In the genomic region with DNA sequence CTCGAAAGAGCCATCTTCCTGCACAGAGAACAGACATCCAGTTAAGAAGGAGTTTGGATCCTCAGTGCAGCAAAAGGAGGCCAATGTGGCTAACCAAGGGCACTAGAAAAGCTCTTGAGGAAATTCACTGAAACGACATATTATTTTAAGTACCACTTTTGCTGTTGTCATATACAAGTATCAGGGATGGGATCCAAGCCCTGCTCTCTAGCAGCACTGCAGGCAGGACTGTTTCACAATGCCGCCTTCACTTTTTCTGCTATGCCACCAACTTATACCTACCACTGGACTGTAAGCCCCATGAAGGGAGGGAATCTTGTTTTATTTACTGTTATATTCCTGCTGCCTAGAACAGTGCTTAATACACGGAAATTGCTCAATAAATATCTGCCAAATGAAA, we compare ENCODE assay signal across 38 cellular contexts.
"Had no signal": no experiment of that assay in that cellular context is flagged by ENCODE, and none has a peak within 500 bp of the region (broad histone marks: within the 10 kb centered on the region; RNA-seq: fewer than 3 reads in every experiment).

No MANE protein-coding gene starts in this region.

- ATAC-seq: activated naive CD4-positive, alpha-beta T cell treated with anti-CD3 and anti-CD28 coated beads, Interleukin-2, amount 50 U/mL, for 72 hours; activated naive CD8-positive, alpha-beta T cell treated with anti-CD3 and anti-CD28 coated beads, Interleukin-2, amount 50 U/mL, for 24 hours; activated T-cell treated with anti-CD3 and anti-CD28 coated beads, Interleukin-2, amount 50 U/mL, for 4 hours; activated T-cell treated with anti-CD3 and anti-CD28 coated beads, Interleukin-2, amount 50 U/mL, for 72 hours; activated T-helper 17 cell treated with anti-CD3 and anti-CD28 coated beads, Interleukin-2, amount 50 U/mL, for 72 hours; body of pancreas had no signal

- H3K27me3 Mint-ChIP-seq: activated naive CD4-positive, alpha-beta T cell treated with anti-CD3 and anti-CD28 coated beads, Interleukin-2, amount 10 ng/mL, durations not matched to agents 7 days and 5 days; activated naive CD4-positive, alpha-beta T cell treated with anti-CD3 and anti-CD28 coated beads, Interleukin-2, amount 50 U/mL, for 24 hours; activated naive CD8-positive, alpha-beta T cell; activated naive CD8-positive, alpha-beta T cell treated with anti-CD3 and anti-CD28 coated beads for 36 hours; activated naive CD8-positive, alpha-beta T cell treated with anti-CD3 and anti-CD28 coated beads, Interleukin-2, amount 10 ng/mL, durations not matched to agents 7 days and 5 days; activated naive CD8-positive, alpha-beta T cell treated with anti-CD3 and anti-CD28 coated beads, Interleukin-2, amount 50 U/mL, for 24 hours; activated T-cell treated with anti-CD3 and anti-CD28 coated beads, Interleukin-2, amount 50 U/mL, for 24 hours; activated T-helper 17 cell treated with anti-CD3 and anti-CD28 coated beads, Interleukin-2, amount 50 U/mL, for 72 hours; central memory CD8-positive, alpha-beta T cell had no signal

- H3K9me3 Mint-ChIP-seq: activated naive CD4-positive, alpha-beta T cell treated with anti-CD3 and anti-CD28 coated beads for 36 hours; activated naive CD4-positive, alpha-beta T cell treated with anti-CD3 and anti-CD28 coated beads, Interleukin-2, amount 10 ng/mL, durations not matched to agents 7 days and 5 days; activated naive CD4-positive, alpha-beta T cell treated with anti-CD3 and anti-CD28 coated beads, Interleukin-2, amount 50 U/mL, for 24 hours; activated naive CD4-positive, alpha-beta T cell treated with anti-CD3 and anti-CD28 coated beads, Interleukin-2, amount 50 U/mL, for 72 hours; activated naive CD8-positive, alpha-beta T cell treated with anti-CD3 and anti-CD28 coated beads, Interleukin-2, amount 10 ng/mL, durations not matched to agents 7 days and 5 days; activated naive CD8-positive, alpha-beta T cell treated with anti-CD3 and anti-CD28 coated beads, Interleukin-2, amount 50 U/mL, for 24 hours; activated T-cell treated with anti-CD3 and anti-CD28 coated beads, Interleukin-2, amount 50 U/mL, for 24 hours; activated T-cell treated with anti-CD3 and anti-CD28 coated beads, Interleukin-2, amount 50 U/mL, for 4 hours; activated T-helper 1 cell treated with anti-CD3 and anti-CD28 coated beads, Interleukin-12 subunit alpha, Interleukin-12 subunit beta, Interleukin-2, Interleukin-4 antibody, amounts not matched to agents 30 ng/mL and 10 ng/mL and 1 ng/mL, durations not matched to agents 14 hours and 24 hours and 36 hours; activated T-helper 17 cell treated with anti-CD3 and anti-CD28 coated beads, Interleukin-2, amount 50 U/mL, for 72 hours; activated T-helper 2 cell treated with anti-CD3 and anti-CD28 coated beads, Interferon-gamma antibody, Interleukin-2, Interleukin-4, amounts not matched to agents 10 μg/mL and 5 μg/mL and 100 μg/mL, durations not matched to agents 14 hours and 24 hours and 36 hours; central memory CD8-positive, alpha-beta T cell had no signal

- H3K4me1 Mint-ChIP-seq: activated naive CD4-positive, alpha-beta T cell treated with anti-CD3 and anti-CD28 coated beads, Interleukin-2, amount 10 ng/mL, durations not matched to agents 7 days and 5 days; activated naive CD8-positive, alpha-beta T cell treated with anti-CD3 and anti-CD28 coated beads for 36 hours; activated naive CD8-positive, alpha-beta T cell treated with anti-CD3 and anti-CD28 coated beads, Interleukin-2, amount 50 U/mL, for 24 hours; activated T-helper 17 cell treated with anti-CD3 and anti-CD28 coated beads, Interleukin-2, amount 50 U/mL, for 72 hours had no signal

- H3K36me3 Mint-ChIP-seq: activated naive CD4-positive, alpha-beta T cell treated with anti-CD3 and anti-CD28 coated beads, Interleukin-2, amount 10 ng/mL, durations not matched to agents 7 days and 5 days; brain had no signal

- H3K9me3 ChIP-seq: adrenal gland, ascending aorta, body of pancreas, breast epithelium had no signal

- H3K27me3 ChIP-seq: adrenal gland, ascending aorta, body of pancreas, brain microvascular endothelial cell, breast epithelium, cardiac muscle cell had no signal

- DNase-seq: activated effector memory CD4-positive, alpha-beta T cell treated with anti-CD3 and anti-CD28 coated beads, Interleukin-2, amount 50 U/mL, for 16 hours; activated effector memory CD4-positive, alpha-beta T cell treated with Interleukin-2 at 50 U/mL for 16 hours; activated gamma-delta T cell; activated gamma-delta T cell treated with Interleukin-2 at 50 U/mL for 16 hours; activated naive CD4-positive, alpha-beta T cell; activated naive CD4-positive, alpha-beta T cell treated with anti-CD3 and anti-CD28 coated beads for 36 hours; activated naive CD4-positive, alpha-beta T cell treated with anti-CD3 and anti-CD28 coated beads, Interleukin-2, amount 10 ng/mL, durations not matched to agents 7 days and 5 days; activated naive CD4-positive, alpha-beta T cell treated with anti-CD3 and anti-CD28 coated beads, Interleukin-2, amount 50 U/mL, for 16 hours; activated naive CD4-positive, alpha-beta T cell treated with Interleukin-2 at 50 U/mL for 16 hours; activated naive CD8-positive, alpha-beta T cell treated with anti-CD3 and anti-CD28 coated beads for 36 hours; activated naive CD8-positive, alpha-beta T cell treated with anti-CD3 and anti-CD28 coated beads, Interleukin-2, amount 10 ng/mL, durations not matched to agents 7 days and 5 days; activated naive CD8-positive, alpha-beta T cell treated with anti-CD3 and anti-CD28 coated beads, Interleukin-2, amount 50 U/mL, for 24 hours; activated T-cell treated with anti-CD3 and anti-CD28 coated beads, Interleukin-2, amount 50 U/mL, for 1 hour; activated T-cell treated with anti-CD3 and anti-CD28 coated beads, Interleukin-2, amount 50 U/mL, for 24 hours; activated T-cell treated with anti-CD3 and anti-CD28 coated beads, Interleukin-2, amount 50 U/mL, for 4 hours; activated T-cell treated with anti-CD3 and anti-CD28 coated beads, Interleukin-2, amount 50 U/mL, for 48 hours; activated T-cell treated with anti-CD3 and anti-CD28 coated beads, Interleukin-2, amount 50 U/mL, for 72 hours; adrenal gland; amniotic stem cell; amygdala; anterior cingulate cortex; aorta; body of pancreas; brain microvascular endothelial cell; caudate nucleus; central memory CD4-positive, alpha-beta T cell; cerebellar nuclear complex had no signal

- H3K4me3 Mint-ChIP-seq: activated naive CD4-positive, alpha-beta T cell treated with anti-CD3 and anti-CD28 coated beads for 36 hours; activated naive CD4-positive, alpha-beta T cell treated with anti-CD3 and anti-CD28 coated beads, Interleukin-2, amount 10 ng/mL, durations not matched to agents 7 days and 5 days; activated naive CD4-positive, alpha-beta T cell treated with anti-CD3 and anti-CD28 coated beads, Interleukin-2, amount 50 U/mL, for 24 hours; activated naive CD8-positive, alpha-beta T cell; activated naive CD8-positive, alpha-beta T cell treated with anti-CD3 and anti-CD28 coated beads for 36 hours; activated naive CD8-positive, alpha-beta T cell treated with anti-CD3 and anti-CD28 coated beads, Interleukin-2, amount 10 ng/mL, durations not matched to agents 7 days and 5 days; activated naive CD8-positive, alpha-beta T cell treated with anti-CD3 and anti-CD28 coated beads, Interleukin-2, amount 50 U/mL, for 24 hours; activated T-cell treated with anti-CD3 and anti-CD28 coated beads, Interleukin-2, amount 50 U/mL, for 24 hours; activated T-cell treated with anti-CD3 and anti-CD28 coated beads, Interleukin-2, amount 50 U/mL, for 4 hours; activated T-cell treated with anti-CD3 and anti-CD28 coated beads, Interleukin-2, amount 50 U/mL, for 72 hours; activated T-helper 1 cell treated with anti-CD3 and anti-CD28 coated beads, Interleukin-12 subunit alpha, Interleukin-12 subunit beta, Interleukin-2, Interleukin-4 antibody, amounts not matched to agents 30 ng/mL and 10 ng/mL and 1 ng/mL, durations not matched to agents 14 hours and 24 hours and 36 hours; activated T-helper 17 cell treated with anti-CD3 and anti-CD28 coated beads, Interleukin-2, amount 50 U/mL, for 72 hours; brain; central memory CD8-positive, alpha-beta T cell had no signal

- H3K4me3 ChIP-seq: adrenal gland, ascending aorta, body of pancreas, breast epithelium, cardiac muscle cell had no signal

- H3K27ac Mint-ChIP-seq: activated naive CD4-positive, alpha-beta T cell treated with anti-CD3 and anti-CD28 coated beads for 36 hours; activated naive CD4-positive, alpha-beta T cell treated with anti-CD3 and anti-CD28 coated beads, Interleukin-2, amount 10 ng/mL, durations not matched to agents 7 days and 5 days; activated naive CD4-positive, alpha-beta T cell treated with anti-CD3 and anti-CD28 coated beads, Interleukin-2, amount 50 U/mL, for 24 hours; activated naive CD4-positive, alpha-beta T cell treated with anti-CD3 and anti-CD28 coated beads, Interleukin-2, amount 50 U/mL, for 72 hours; activated naive CD8-positive, alpha-beta T cell; activated naive CD8-positive, alpha-beta T cell treated with anti-CD3 and anti-CD28 coated beads, Interleukin-2, amount 10 ng/mL, durations not matched to agents 7 days and 5 days; activated naive CD8-positive, alpha-beta T cell treated with anti-CD3 and anti-CD28 coated beads, Interleukin-2, amount 50 U/mL, for 24 hours; activated T-cell treated with anti-CD3 and anti-CD28 coated beads, Interleukin-2, amount 50 U/mL, for 24 hours; activated T-cell treated with anti-CD3 and anti-CD28 coated beads, Interleukin-2, amount 50 U/mL, for 72 hours; activated T-helper 1 cell treated with anti-CD3 and anti-CD28 coated beads, Interleukin-12 subunit alpha, Interleukin-12 subunit beta, Interleukin-2, Interleukin-4 antibody, amounts not matched to agents 30 ng/mL and 10 ng/mL and 1 ng/mL, durations not matched to agents 14 hours and 24 hours and 36 hours; activated T-helper 17 cell treated with anti-CD3 and anti-CD28 coated beads, Interleukin-2, amount 50 U/mL, for 72 hours; activated T-helper 2 cell treated with anti-CD3 and anti-CD28 coated beads, Interferon-gamma antibody, Interleukin-2, Interleukin-4, amounts not matched to agents 10 μg/mL and 5 μg/mL and 100 μg/mL, durations not matched to agents 14 hours and 24 hours and 36 hours; brain had no signal

- H3K27ac ChIP-seq: adrenal gland, ascending aorta, body of pancreas, brain microvascular endothelial cell, breast epithelium, cardiac muscle cell had no signal

- H3K4me1 ChIP-seq: adrenal gland, ascending aorta, body of pancreas, breast epithelium had no signal

- H3K36me3 ChIP-seq: adrenal gland, brain microvascular endothelial cell, breast epithelium, cardiac muscle cell had no signal
